Comparison of ENCODE assay signal across 8 cellular contexts in genomic region chr2:169828141-169828811, GRCh38.
DNase-seq lines count a peak whose midpoint lies in the region; ATAC-seq lines count a peak whose summit lies in the region.

No MANE protein-coding gene starts in this region.

- H3K4me1 Mint-ChIP-seq in effector memory CD8-positive, alpha-beta T cell (ENCODE audit: low read depth in 2 of 2), result peaks cover 41 to 62% of the 10 kb centered on the region in 2 donors
- H3K4me1 Mint-ChIP-seq in memory B cell, result peaks cover 42% of the 10 kb centered on the region

- peak overlapping the region; percentile 97 to 99 for H3K4me3 Mint-ChIP-seq in effector memory CD8-positive, alpha-beta T cell
- peak overlapping the region; percentile 97 for H3K4me3 Mint-ChIP-seq in memory B cell

- H3K27me3 Mint-ChIP-seq in effector memory CD8-positive, alpha-beta T cell, result no peaks in the 10 kb centered on the region
- H3K27me3 Mint-ChIP-seq in memory B cell, result no peaks in the 10 kb centered on the region

- peak; percentile 67 for DNase-seq in DMS53 (lab: John Stamatoyannopoulos, UW)
- DNase-seq in HCEC 1CT, result peak; percentile 47
- peak; percentile 75 for DNase-seq in NCI-H2227 treated with DMSO at 0.1 percent for 48 hours (lab: John Stamatoyannopoulos, UW)
- DNase-seq in activated CD4-positive, alpha-beta T cell treated with anti-CD3 and anti-CD28 coated beads, Interleukin-2, amount 50 U/mL, for 48 hours, result peak; percentile 53 to 63
- DNase-seq in effector memory CD8-positive, alpha-beta T cell, result peak in 2 of 3 experiments; percentile 16 to 18
- no peak for DNase-seq in memory B cell (ENCODE audit: low spot score in 2 of 2)
- DNase-seq in stimulated activated CD8-positive, alpha-beta memory T cell treated with anti-CD3 and anti-CD28 coated beads, Interleukin-4, amount 100 ng/mL, for 48 hours, result peak; percentile 66
- no peak for DNase-seq in OCI-M2 (lab: John Stamatoyannopoulos, UW; ENCODE audit: unreplicated experiment)

- ATAC-seq in effector memory CD8-positive, alpha-beta T cell (replicated peaks), result peak; percentile 21
- no peak for ATAC-seq in memory B cell (ENCODE audit: low read depth)

- no peaks in the 10 kb centered on the region for H3K9me3 Mint-ChIP-seq in effector memory CD8-positive, alpha-beta T cell
- no peaks in the 10 kb centered on the region for H3K9me3 Mint-ChIP-seq in memory B cell

- peaks cover 27% of the 10 kb centered on the region for H3K36me3 Mint-ChIP-seq in effector memory CD8-positive, alpha-beta T cell (ENCODE audit: insufficient read depth)
- peaks cover 4% of the 10 kb centered on the region for H3K36me3 Mint-ChIP-seq in memory B cell

- peak overlapping the region; percentile 93 to 95 for H3K27ac Mint-ChIP-seq in effector memory CD8-positive, alpha-beta T cell
- H3K27ac Mint-ChIP-seq in memory B cell, result peak overlapping the region; percentile 94

Comparison
In these comparisons a context has a peak if more than half of its experiments do, and no peak if none do; other contexts are left out.
1. DNase-seq: peak in DMS53 (single experiment), HCEC 1CT (single experiment), NCI-H2227 treated with DMSO at 0.1 percent for 48 hours (single experiment), activated CD4-positive, alpha-beta T cell treated with anti-CD3 and anti-CD28 coated beads, Interleukin-2, amount 50 U/mL, for 48 hours (2 of 2), effector memory CD8-positive, alpha-beta T cell (2 of 3) and stimulated activated CD8-positive, alpha-beta memory T cell treated with anti-CD3 and anti-CD28 coated beads, Interleukin-4, amount 100 ng/mL, for 48 hours (single experiment); none in memory B cell (0 of 2) and OCI-M2 (single experiment).